In genomic region chr20:23584434-23585199, GRCh38 we compare ENCODE assay signal across 1 cellular context.
TF ChIP-seq lines count a peak whose summit lies in the region.

No MANE protein-coding gene starts in this region.

TF ChIP-seq in GM23338, 12 proteins besides CTCF, POLR2A, EP300 and RAD21 (continued from another document):
- no peak for TF ChIP-seq REST (IDR thresholded peaks at IDR 0.05; ENCODE audit: unreplicated experiment)
TF ChIP-seq in GM23338: peak in this region for 0.
